ENCODE assay signal across 8 cellular contexts in the genomic region with DNA sequence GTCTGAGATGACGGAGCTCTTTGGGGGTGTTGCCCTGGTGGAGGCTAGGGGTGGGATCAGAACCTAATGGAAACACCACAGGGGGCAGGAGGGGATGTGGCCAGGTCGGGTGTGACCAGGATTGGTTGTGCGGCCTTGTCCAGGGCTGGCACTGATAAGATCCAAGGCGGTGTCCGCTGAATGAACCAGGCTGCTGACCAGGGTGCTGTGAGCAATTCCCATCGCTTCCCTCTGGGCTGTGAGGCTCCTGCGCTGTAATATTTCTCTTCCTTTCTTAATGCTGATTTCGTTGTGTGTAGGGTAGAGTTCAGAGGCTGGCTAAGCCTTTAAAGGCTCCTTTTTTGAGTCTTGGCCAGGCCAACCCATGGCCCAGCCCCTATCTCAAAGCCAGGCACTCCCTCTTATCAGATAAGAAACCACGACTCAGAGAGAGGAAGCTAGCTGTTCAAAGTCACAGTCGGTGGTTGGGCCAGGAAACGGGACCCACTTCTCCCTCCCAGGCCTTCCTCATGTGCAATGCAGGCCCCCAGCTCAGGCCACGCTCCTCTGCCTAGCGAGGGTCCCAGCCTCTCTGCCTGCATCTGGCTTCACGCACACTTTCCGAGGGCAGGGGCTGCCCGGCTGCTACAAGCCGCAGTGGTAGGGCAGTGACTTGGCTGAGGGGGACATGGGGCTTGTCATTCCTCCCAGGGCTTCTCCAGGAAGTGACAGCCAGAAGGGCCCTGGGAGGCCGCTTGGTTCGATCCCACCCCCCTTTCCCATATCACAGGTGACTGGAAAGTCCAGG. TPM values are rescaled to one million over a fixed set of nuclear protein-coding genes. Genes with fewer than 3 reads are reported as not detected.
DNase-seq lines count a peak whose midpoint lies in the region; ATAC-seq and TF ChIP-seq lines count a peak whose summit lies in the region.

No MANE protein-coding gene starts in this region.

- no peak overlapping the region for H3K4me2 ChIP-seq in PC-3 (ENCODE audit: low read length)

- no peak overlapping the region for H2AFZ ChIP-seq in PC-3 (ENCODE audit: low read length)

- POLR2A ChIA-PET in PC-3 (lab: Charles Lee; ENCODE audit: unreplicated experiment) = no interaction called here

- intact Hi-C loops in PC-3 (cut with micrococcal nuclease) = no loop called here

- no peak overlapping the region for H3K9ac ChIP-seq in PC-3 (ENCODE audit: low read length)

- H3K36me3 Mint-ChIP-seq in CD4-positive, CD25-positive, alpha-beta regulatory T cell = no peaks in the 10 kb centered on the region
- H3K36me3 Mint-ChIP-seq in mesothelial cell of epicardium (no peaks in the 10 kb centered on the region), type B pancreatic cell (no peaks in the 10 kb centered on the region)

- H3K27ac Mint-ChIP-seq in CD4-positive, CD25-positive, alpha-beta regulatory T cell = peak overlapping the region; percentile 60 to 96 (median 93)
- H3K27ac Mint-ChIP-seq in mesothelial cell of epicardium (peak overlapping the region; percentile 47), type B pancreatic cell (no peak overlapping the region)

- peak overlapping the region; percentile 78 to 92 (median 82) for H3K4me3 Mint-ChIP-seq in CD4-positive, CD25-positive, alpha-beta regulatory T cell
- H3K4me3 Mint-ChIP-seq in mesothelial cell of epicardium (no peak overlapping the region), type B pancreatic cell (no peak overlapping the region)

- ATAC-seq in CD4-positive, CD25-positive, alpha-beta regulatory T cell (ENCODE audit: low read depth in 2 of 2) = peak; percentile 93 to 98
- no peak for ATAC-seq in PC-3

- H3K79me2 ChIP-seq in PC-3 (ENCODE audit: low read length) = no peaks in the 10 kb centered on the region

- no peaks in the 10 kb centered on the region for H3K36me3 ChIP-seq in CD4-positive, CD25-positive, alpha-beta regulatory T cell (ENCODE audit: control insufficient read depth, insufficient read depth, low read length)
- H3K36me3 ChIP-seq in PC-3 (ENCODE audit: low read depth, low read length) = no peaks in the 10 kb centered on the region

- peak; percentile 47 to 93 (median 74) for DNase-seq in CD4-positive, CD25-positive, alpha-beta regulatory T cell
- DNase-seq in PC-3 = peak; percentile 15
- peak; percentile 47 for DNase-seq in activated gamma-delta T cell treated with anti-CD3 and anti-CD28 coated beads, Interleukin-2, amount 50 U/mL, for 16 hours (ENCODE audit: low read depth)
- DNase-seq in mesothelial cell of epicardium (ENCODE audit: low spot score in 2 of 2, unreplicated experiment in 2 of 2) = no peak
- DNase-seq in NCI-H748 (lab: John Stamatoyannopoulos, UW; ENCODE audit: unreplicated experiment) = no peak
- DNase-seq in type B pancreatic cell (ENCODE audit: extremely low spot score, unreplicated experiment) = no peak
- DNase-seq in Ammon's horn (ENCODE audit: low spot score) = no peak
- DNase-seq in NCI-H1436 treated with DMSO at 0.1 percent for 48 hours (lab: John Stamatoyannopoulos, UW) = no peak

- H3K27me3 ChIP-seq in CD4-positive, CD25-positive, alpha-beta regulatory T cell (ENCODE audit: control insufficient read depth, insufficient read depth, low read length) = no peaks in the 10 kb centered on the region
- H3K27me3 ChIP-seq in PC-3 (ENCODE audit: low read length) = no peaks in the 10 kb centered on the region

- H3K27me3 Mint-ChIP-seq in CD4-positive, CD25-positive, alpha-beta regulatory T cell = peaks cover 22% of the 10 kb centered on the region
- no peaks in the 10 kb centered on the region for H3K27me3 Mint-ChIP-seq in mesothelial cell of epicardium (ENCODE audit: low read depth)
- peaks cover 3% of the 10 kb centered on the region for H3K27me3 Mint-ChIP-seq in type B pancreatic cell

- H3F3A ChIP-seq in PC-3 (ENCODE audit: low read length, unreplicated experiment) = no peaks in the 10 kb centered on the region

- H3K9me3 Mint-ChIP-seq in CD4-positive, CD25-positive, alpha-beta regulatory T cell = no peaks in the 10 kb centered on the region
- H3K9me3 Mint-ChIP-seq in mesothelial cell of epicardium (peaks cover 3% of the 10 kb centered on the region), type B pancreatic cell (no peaks in the 10 kb centered on the region)

- H4K20me1 ChIP-seq in PC-3 (ENCODE audit: low read length) = no peaks in the 10 kb centered on the region

- H3K9me2 ChIP-seq in PC-3 (replicated peaks; ENCODE audit: low read length) = no peaks in the 10 kb centered on the region

- CTCF ChIA-PET in PC-3 (lab: Charles Lee) = no interaction called here

- peaks cover 28 to 57% (median 37%) of the 10 kb centered on the region in 4 donors for H3K4me1 Mint-ChIP-seq in CD4-positive, CD25-positive, alpha-beta regulatory T cell
- H3K4me1 Mint-ChIP-seq in mesothelial cell of epicardium = peaks cover 43% of the 10 kb centered on the region
- H3K4me1 Mint-ChIP-seq in type B pancreatic cell (ENCODE audit: unreplicated experiment) = peaks cover 41% of the 10 kb centered on the region

- peak overlapping the region; percentile 62 for H3K27ac ChIP-seq in CD4-positive, CD25-positive, alpha-beta regulatory T cell (ENCODE audit: insufficient read depth, low read length, poor library complexity, severe bottlenecking)
- no peak overlapping the region for H3K27ac ChIP-seq in PC-3 (ENCODE audit: low read length)

- H3K4me1 ChIP-seq in CD4-positive, CD25-positive, alpha-beta regulatory T cell (ENCODE audit: control insufficient read depth, insufficient read depth, low read length, poor library complexity, severe bottlenecking) = peaks cover 42% of the 10 kb centered on the region
- H3K4me1 ChIP-seq in PC-3 (ENCODE audit: insufficient read depth, low read length) = peaks cover 29% of the 10 kb centered on the region

- peak overlapping the region; percentile 57 for H3K4me3 ChIP-seq in CD4-positive, CD25-positive, alpha-beta regulatory T cell (ENCODE audit: low read depth, low read length)
- no peak overlapping the region for H3K4me3 ChIP-seq in PC-3 (ENCODE audit: low read length)

- H3K9me3 ChIP-seq in CD4-positive, CD25-positive, alpha-beta regulatory T cell (ENCODE audit: control insufficient read depth in 2 of 2, low read length in 2 of 2) = no peaks in the 10 kb centered on the region
- no peaks in the 10 kb centered on the region for H3K9me3 ChIP-seq in PC-3 (ENCODE audit: low read length)

- BruUV-seq in PC-3 (replicated peaks; lab: Mats Ljungman, UMichigan) = no TSS peak

- TF ChIP-seq CTCF in PC-3 (conservative IDR thresholded peaks at IDR 0.05; ENCODE audit: low read depth, low read length) (no peak), mesothelial cell of epicardium (IDR thresholded peaks at IDR 0.05; ENCODE audit: unreplicated experiment) (no peak), type B pancreatic cell (conservative IDR thresholded peaks at IDR 0.05) (no peak)

RNA-seq across cellular contexts. Expression of a gene that starts 26.0 kb away (rescaled TPM):
- total RNA-seq in CD4-positive, CD25-positive, alpha-beta regulatory T cell = 195 TPM
- polyA plus RNA-seq in CD4-positive, CD25-positive, alpha-beta regulatory T cell = 1 to 10 TPM; 1.9 to 3.9 (median 2.5) TPM
- total RNA-seq in PC-3 (2014; rRNA removed) (34.2 and 46.8 TPM in 2 replicates), mesothelial cell of epicardium (60.3 to 62.3 TPM (median 60.5 TPM) in 3 replicates), type B pancreatic cell (ENCODE audit: low replicate concordance) (42.1 and 100 TPM in 2 replicates)

Comparison
In these comparisons a context has a peak if more than half of its experiments do, and no peak if none do; other contexts are left out.
1. DNase-seq: peak in CD4-positive, CD25-positive, alpha-beta regulatory T cell (3 of 3), PC-3 (single experiment) and activated gamma-delta T cell treated with anti-CD3 and anti-CD28 coated beads, Interleukin-2, amount 50 U/mL, for 16 hours (single experiment); none in mesothelial cell of epicardium (0 of 2), NCI-H748 (single experiment), type B pancreatic cell (single experiment), Ammon's horn (single experiment) and NCI-H1436 treated with DMSO at 0.1 percent for 48 hours (single experiment).
2. H3K4me3 Mint-ChIP-seq: peak in CD4-positive, CD25-positive, alpha-beta regulatory T cell (4 of 4); none in mesothelial cell of epicardium (single experiment) and type B pancreatic cell (single experiment).